In genomic region chr9:97938081-97938644, GRCh38 we compare ENCODE assay signal across 16 cellular contexts. TPM values are rescaled to one million over a fixed set of nuclear protein-coding genes. Genes with fewer than 3 reads are reported as not detected.
DNase-seq lines count a peak whose midpoint lies in the region; ATAC-seq, FAIRE-seq and TF ChIP-seq lines count a peak whose summit lies in the region.
"Had no signal": no experiment of that assay in that cellular context is flagged by ENCODE, and none has a peak within 500 bp of the region (broad histone marks: within the 10 kb centered on the region; RNA-seq: fewer than 3 reads in every experiment).

Gene HEMGN (minus strand): TSS chr9:97938172. CDS start chr9:97938136, 36 bp downstream.

- TF ChIP-seq CTCF in chondrocyte (IDR thresholded peaks at IDR 0.05) = no peak

- H3K27ac Mint-ChIP-seq in memory B cell = peak within 1 kb of the TSS; percentile 56
- H3K27ac Mint-ChIP-seq in chondrocyte (ENCODE audit: unreplicated experiment) = no peak within 1 kb of the TSS

- ATAC-seq in HG02798 (IDR thresholded peaks at IDR 0.05; ENCODE audit: poor library complexity, unreplicated experiment) = peak; percentile 62
- peak; percentile 95 for ATAC-seq in memory B cell (ENCODE audit: low read depth)

- no peaks in the 10 kb centered on the region for H3K36me3 Mint-ChIP-seq in memory B cell
- H3K36me3 Mint-ChIP-seq in chondrocyte (ENCODE audit: low read depth) = peaks cover 1% of the 10 kb centered on the region

- H3K9me3 Mint-ChIP-seq in memory B cell (no peaks in the 10 kb centered on the region), chondrocyte (ENCODE audit: low read depth) (no peaks in the 10 kb centered on the region)

- TF ChIP-seq POLR2A in GM12892 (IDR thresholded peaks at IDR 0.05; ENCODE audit: low read depth, low read length) = no peak

- H3K4me1 Mint-ChIP-seq in memory B cell (peaks cover 4% of the 10 kb centered on the region), chondrocyte (ENCODE audit: low read depth) (no peaks in the 10 kb centered on the region)

- H3K4me3 Mint-ChIP-seq in memory B cell = no peak within 1 kb of the TSS
- no peak within 1 kb of the TSS for H3K4me3 Mint-ChIP-seq in chondrocyte (ENCODE audit: unreplicated experiment)

- DNase-seq in GM12892 (ENCODE audit: insufficient read length) (no peak), UCSD-AML1 (lab: John Stamatoyannopoulos, UW; ENCODE audit: unreplicated experiment) (peak; percentile 73), memory B cell (ENCODE audit: low spot score in 2 of 2) (no peak), A172 (ENCODE audit: low spot score) (no peak), COLO829 (ENCODE audit: low spot score) (no peak), chondrocyte (ENCODE audit: low spot score) (no peak), NCI-H510A (lab: John Stamatoyannopoulos, UW) (no peak)
- DNase-seq: DMS79 treated with DMSO at 0.1 percent for 48 hours, foreskin melanocyte, NCI-H526 treated with DMSO at 0.1 percent for 48 hours had no signal

- H3K27me3 Mint-ChIP-seq in memory B cell (peaks cover 12% of the 10 kb centered on the region), chondrocyte (ENCODE audit: low read depth) (peaks cover 69% of the 10 kb centered on the region)

- FAIRE-seq in GM12892 (lab: Jason Lieb, UNC) = peak; percentile 76
- FAIRE-seq: HTR-8/SVneo, TTC549 had no signal

RNA-seq across cellular contexts. Expression of gene HEMGN, which starts in this region (rescaled TPM):
- not detected for polyA plus RNA-seq in GM12892 (2012; ENCODE audit: missing spikeins)
- total RNA-seq in A172 (2014; rRNA removed; shearing (Covaris generic)) = 0.14 TPM in 1 of 2 replicates, not detected in the other
- total RNA-seq in chondrocyte = not detected in 3 replicates
- total RNA-seq: breast epithelium, mesenteric fat pad, ureter had no signal
